ENCODE assay signal across 32 cellular contexts in the genomic region with DNA sequence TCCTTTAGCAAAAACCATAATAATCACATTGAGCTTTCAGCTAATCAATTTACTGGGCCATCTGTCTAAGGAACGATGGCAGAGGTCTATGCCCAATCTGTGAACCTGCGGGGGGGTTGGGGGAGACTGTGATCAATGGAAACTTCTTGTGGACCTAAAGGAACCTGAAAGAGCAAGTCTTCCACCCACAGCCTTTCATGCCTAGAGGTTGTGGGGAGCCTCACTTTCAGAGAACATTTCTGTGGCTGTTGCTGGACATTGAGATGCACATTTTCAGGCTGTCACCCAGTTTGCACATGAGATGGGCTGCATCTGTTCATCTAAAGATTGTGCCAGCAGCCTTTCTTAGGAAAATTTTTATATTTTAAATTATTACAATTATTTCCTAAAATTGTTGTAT.
"Had no signal": no experiment of that assay in that cellular context is flagged by ENCODE, and none has a peak within 500 bp of the region (broad histone marks: within the 10 kb centered on the region; RNA-seq: fewer than 3 reads in every experiment).

No MANE protein-coding gene starts in this region.

- DNase-seq: activated CD4-positive, alpha-beta T cell treated with anti-CD3 and anti-CD28 coated beads, Interleukin-2, amount 10 ng/mL, durations not matched to agents 24 days and 14 days; activated CD4-positive, alpha-beta T cell treated with anti-CD3 and anti-CD28 coated beads, Interleukin-2, amount 50 U/mL, for 4 hours; activated CD8-positive, alpha-beta T cell treated with anti-CD3 and anti-CD28 coated beads for 36 hours; activated effector memory CD4-positive, alpha-beta T cell treated with anti-CD3 and anti-CD28 coated beads, Interleukin-2, amount 50 U/mL, for 16 hours; activated naive CD4-positive, alpha-beta T cell; activated naive CD4-positive, alpha-beta T cell treated with anti-CD3 and anti-CD28 coated beads, Interleukin-2, amount 50 U/mL, for 16 hours; activated naive CD8-positive, alpha-beta T cell treated with anti-CD3 and anti-CD28 coated beads for 36 hours; activated T-cell treated with anti-CD3 and anti-CD28 coated beads, Interleukin-2, amount 50 U/mL, for 1 hour; activated T-cell treated with anti-CD3 and anti-CD28 coated beads, Interleukin-2, amount 50 U/mL, for 72 hours; amniotic stem cell; aorta; brain microvascular endothelial cell; central memory CD4-positive, alpha-beta T cell; colonic mucosa; Karpas-422; KBM-7; MV-4-11; NCI-H1092; NCI-H1436 treated with DMSO at 0.1 percent for 48 hours; NCI-H187 treated with DMSO at 0.1 percent for 48 hours; NCI-H2081; NCI-H510A; NCI-H526; NCI-H774; NK-92 treated with Interleukin-12 subunit alpha and Interleukin-12 subunit beta, amount 100 ng/mL, for 24 hours; PC-3; Peyer's patch; RPMI8226; SHP77 treated with DMSO at 0.1 percent for 48 hours; T1000 had no signal

- H3K36me3 ChIP-seq: brain microvascular endothelial cell, colonic mucosa, Peyer's patch, SJSA1 had no signal

- H3K9me3 ChIP-seq: colonic mucosa, Peyer's patch, SJSA1 had no signal

- ATAC-seq: activated CD8-positive, alpha-beta T cell treated with anti-CD3 and anti-CD28 coated beads for 36 hours; activated T-cell treated with anti-CD3 and anti-CD28 coated beads, Interleukin-2, amount 50 U/mL, for 72 hours; activated T-helper 17 cell treated with anti-CD3 and anti-CD28 coated beads, Interleukin-2, amount 50 U/mL, for 72 hours; PC-3 had no signal

- H3K4me3 ChIP-seq: colonic mucosa, Peyer's patch, SJSA1 had no signal

- H3K27ac ChIP-seq: brain microvascular endothelial cell, colonic mucosa, Peyer's patch, SJSA1 had no signal

- H3K4me1 ChIP-seq: colonic mucosa, Peyer's patch, SJSA1 had no signal

- H3K27me3 ChIP-seq: brain microvascular endothelial cell, colonic mucosa, Peyer's patch, SJSA1 had no signal
